In the genomic region with DNA sequence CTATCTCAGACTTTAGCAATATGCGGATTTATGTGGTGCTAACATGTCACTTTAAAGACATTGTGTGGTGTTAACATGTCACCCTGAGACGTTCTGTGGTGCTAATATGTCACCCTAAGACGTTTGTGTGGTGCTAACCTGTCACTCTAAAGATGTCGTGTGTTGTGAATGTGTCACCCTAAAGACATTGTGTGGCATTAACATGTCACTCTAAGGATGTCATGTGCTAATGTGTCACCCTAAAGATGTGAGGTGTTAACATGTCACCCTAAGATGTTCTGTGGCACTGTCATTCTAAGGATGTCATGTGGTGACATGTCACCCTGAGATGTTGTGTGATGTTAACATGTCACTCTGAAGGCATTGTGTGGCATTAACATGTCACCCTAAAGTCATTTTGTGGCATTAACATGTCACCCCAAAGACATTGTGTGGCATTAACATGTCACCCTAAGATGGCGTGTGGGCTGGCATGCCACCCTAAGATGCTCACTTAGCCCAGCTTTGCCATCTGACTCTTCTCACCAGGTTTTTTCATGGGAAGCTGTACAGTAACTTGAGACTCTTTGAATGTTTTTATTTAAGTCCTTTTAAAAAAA, we compare ENCODE assay signal across 14 cellular contexts. TPM values are rescaled to one million over a fixed set of nuclear protein-coding genes. Genes with fewer than 3 reads are reported as not detected.
DNase-seq lines count a peak whose midpoint lies in the region; FAIRE-seq and TF ChIP-seq lines count a peak whose summit lies in the region.
"Had no signal": no experiment of that assay in that cellular context is flagged by ENCODE, and none has a peak within 500 bp of the region (broad histone marks: within the 10 kb centered on the region; RNA-seq: fewer than 3 reads in every experiment).

No MANE protein-coding gene starts in this region.

- DNase-seq in GM12891 (ENCODE audit: insufficient read length, low spot score) (no peak), HEK293T (ENCODE audit: extremely low spot score) (no peak), mesenchymal stem cell (no peak), thyroid gland (no peak), NCI-H2196 treated with DMSO at 0.1 percent for 48 hours (lab: John Stamatoyannopoulos, UW; ENCODE audit: unreplicated experiment) (no peak), EL (no peak), NCI-H510A treated with DMSO at 0.1 percent for 48 hours (lab: John Stamatoyannopoulos, UW) (no peak)
- DNase-seq: BE2C; Caco-2; CD8-positive, alpha-beta memory T cell; DND-41; H7 had no signal

- FAIRE-seq in GM12891 (lab: Jason Lieb, UNC) = peak; percentile 9
- FAIRE-seq: A549 had no signal

- H3K23ac ChIP-seq in mesenchymal stem cell (ENCODE audit: low read length in 2 of 2) = no peak overlapping the region

- H3K18ac ChIP-seq in mesenchymal stem cell (ENCODE audit: low read depth in 1 of 2, low read length in 2 of 2) = no peak overlapping the region

- no peak overlapping the region for H3K14ac ChIP-seq in mesenchymal stem cell (ENCODE audit: low read length in 2 of 2)

- no peak overlapping the region for H3K4me2 ChIP-seq in mesenchymal stem cell (ENCODE audit: low read length, poor library complexity, severe bottlenecking)
- H3K4me2 ChIP-seq: A549 had no signal

- 88% methylated on average over 5 of the region's 5 CpGs for WGBS in mesenchymal stem cell
- 86 to 92% methylated on average over 5 of the region's 5 CpGs for WGBS in thyroid gland, 2 donors

- no peak overlapping the region for H4K91ac ChIP-seq in mesenchymal stem cell (ENCODE audit: low read length)

- H3K4ac ChIP-seq in mesenchymal stem cell (ENCODE audit: low read depth in 1 of 2, low read length in 2 of 2) = no peak overlapping the region

- POLR2A ChIA-PET in HEK293T (lab: Yijun Ruan, JAX) = no interaction called here

- no peak overlapping the region for H2AFZ ChIP-seq in mesenchymal stem cell (ENCODE audit: low read depth, low read length)
- H2AFZ ChIP-seq: GM23248 had no signal

- no peak overlapping the region for H3K9ac ChIP-seq in mesenchymal stem cell (ENCODE audit: low read length)
- H3K9ac ChIP-seq: GM23248 had no signal

- H3K36me3 ChIP-seq in mesenchymal stem cell (ENCODE audit: control insufficient read depth in 1 of 2, insufficient read depth in 2 of 2, low read depth in 1 of 2, low read length in 2 of 2) (peaks cover 24 to 39% of the 10 kb centered on the region in 2 experiments), thyroid gland (no peaks in the 10 kb centered on the region)
- H3K36me3 ChIP-seq: BE2C had no signal

- no peak overlapping the region for H3K4me3 ChIP-seq in mesenchymal stem cell (ENCODE audit: insufficient read depth in 1 of 2, low read depth in 1 of 2, low read length in 2 of 2)
- no peak overlapping the region for H3K4me3 ChIP-seq in thyroid gland (replicated peaks in 1 of 3)
- H3K4me3 ChIP-seq: A549, GM23248 had no signal

- H3K27ac ChIP-seq in mesenchymal stem cell (ENCODE audit: low read length, poor library complexity, severe bottlenecking) (no peak overlapping the region), thyroid gland (peak overlapping the region in 2 of 3 donors; percentile 11 to 66)
- H3K27ac ChIP-seq: A549, GM23248 had no signal

- no peaks in the 10 kb centered on the region for H3K27me3 ChIP-seq in mesenchymal stem cell (ENCODE audit: control insufficient read depth in 1 of 2, insufficient read depth in 1 of 2, low read length in 2 of 2)
- H3K27me3 ChIP-seq in thyroid gland = no peaks in the 10 kb centered on the region
- H3K27me3 ChIP-seq: BE2C had no signal

- H3K9me3 ChIP-seq in mesenchymal stem cell (ENCODE audit: control insufficient read depth, low read length) = no peaks in the 10 kb centered on the region
- no peaks in the 10 kb centered on the region for H3K9me3 ChIP-seq in thyroid gland
- H3K9me3 ChIP-seq: A549, BE2C, Caco-2 had no signal

- no peak for TF ChIP-seq CTCF in thyroid gland (IDR thresholded peaks at IDR 0.05)

- intact Hi-C loops in thyroid gland (cut with DNase I) = no loop called here

- no peak overlapping the region for H2BK12ac ChIP-seq in mesenchymal stem cell (ENCODE audit: low read length in 2 of 2)

- CTCF ChIA-PET in HEK293T (lab: Yijun Ruan, JAX) = no interaction called here

- TF ChIP-seq POLR2A in GM12891 (IDR thresholded peaks at IDR 0.05; ENCODE audit: low read depth, low read length) (no peak), thyroid gland (IDR thresholded peaks at IDR 0.05) (no peak)

- H2BK5ac ChIP-seq in mesenchymal stem cell (ENCODE audit: low read depth, low read length, poor library complexity, severe bottlenecking) = no peak overlapping the region

- H2BK15ac ChIP-seq in mesenchymal stem cell (ENCODE audit: low read depth, poor library complexity, severe bottlenecking) = no peak overlapping the region

- H3K4me1 ChIP-seq in mesenchymal stem cell (ENCODE audit: control insufficient read depth, insufficient read depth, low read depth, low read length) (no peaks in the 10 kb centered on the region), thyroid gland (peaks cover 14% of the 10 kb centered on the region in 2 donors)
- H3K4me1 ChIP-seq: A549, Caco-2 had no signal

- H4K8ac ChIP-seq in mesenchymal stem cell (ENCODE audit: low read length) = peak overlapping the region; percentile 12

- H2BK120ac ChIP-seq in mesenchymal stem cell (ENCODE audit: low read depth, low read length) = no peak overlapping the region

- peaks cover 2% of the 10 kb centered on the region for H3K79me1 ChIP-seq in mesenchymal stem cell (replicated peaks; ENCODE audit: low read length, poor library complexity, severe bottlenecking)

- no peak overlapping the region for H2AK5ac ChIP-seq in mesenchymal stem cell (ENCODE audit: low read length, severe bottlenecking)

TF ChIP-seq in GM12891, 5 proteins besides CTCF, POLR2A, EP300 and RAD21:
- TF ChIP-seq TAF1 (IDR thresholded peaks at IDR 0.05; ENCODE audit: low read depth, low read length) (no peak), POLR2AphosphoS5 (IDR thresholded peaks at IDR 0.05; ENCODE audit: low read depth, low read length) (no peak), SPI1 (IDR thresholded peaks at IDR 0.05; ENCODE audit: low read depth, low read length) (no peak), PAX5 (IDR thresholded peaks at IDR 0.05; ENCODE audit: insufficient read depth, low read length, severe bottlenecking) (no peak), POU2F2 (IDR thresholded peaks at IDR 0.05; ENCODE audit: low read depth, low read length) (no peak)

TF ChIP-seq in HEK293T, 16 proteins besides CTCF, POLR2A, EP300 and RAD21:
- no peak for TF ChIP-seq BHLHE40 (IDR thresholded peaks at IDR 0.05; ENCODE audit: borderline replicate concordance)
- 0 out of 2 replicates have a peak, but pooled peaks have one; percentile 3 for TF ChIP-seq PKNOX1 (IDR thresholded peaks at IDR 0.05)

RNA-seq across cellular contexts. Expression of gene LANCL2, which starts 45.6 kb away (rescaled TPM):
- 9.3 TPM for polyA plus RNA-seq in GM12891 (2012; ENCODE audit: low read depth, missing spikeins)
- 8.8 TPM for polyA plus RNA-seq in mesenchymal stem cell (2013, experiment 1 of 2)
- 8.7 TPM for polyA plus RNA-seq in mesenchymal stem cell (2013, experiment 2 of 2)
- total RNA-seq in thyroid gland = 10 to 100 TPM; 14.5 to 32.5 (median 24.3) TPM
